17 cellular contexts compared by ENCODE assay signal in genomic region chr1:204961765-204962419, GRCh38.
DNase-seq lines count a peak whose midpoint lies in the region; ATAC-seq and TF ChIP-seq lines count a peak whose summit lies in the region.
"Had no signal": no experiment of that assay in that cellular context is flagged by ENCODE, and none has a peak within 500 bp of the region (broad histone marks: within the 10 kb centered on the region; RNA-seq: fewer than 3 reads in every experiment).

No MANE protein-coding gene starts in this region.

- CTCF ChIA-PET in HEK293T (lab: Yijun Ruan, JAX), result interaction anchor here (1.0 kb wide), 2 partner anchors 11 to 27 kb away, joined by 3 read pairs; no protein-coding TSS in a partner anchor

- H3K27ac ChIP-seq in H9 (ENCODE audit: insufficient read length, low read depth, low read length) (no peak overlapping the region), endodermal cell (ENCODE audit: low read depth, low read length) (peak overlapping the region; percentile 41)
- H3K27ac ChIP-seq: foreskin keratinocyte, right lobe of liver, SK-N-MC had no signal

- no peak overlapping the region for H2AK5ac ChIP-seq in H9 (ENCODE audit: insufficient read length, low read length)

- no CpG with 5 or more reads among the region's 8 CpGs for WGBS in H9 (ENCODE audit: extremely low coverage, insufficient read length, low lambda C conversion rate)
- WGBS in endodermal cell (ENCODE audit: insufficient coverage in 1 of 2, insufficient read length in 1 of 2), 2 experiments, result 80 to 90% methylated on average over 8 of the region's 8 CpGs

- no peaks in the 10 kb centered on the region for H3K27me3 Mint-ChIP-seq in H9 (ENCODE audit: low read depth)
- no peaks in the 10 kb centered on the region for H3K27me3 Mint-ChIP-seq in endodermal cell (ENCODE audit: insufficient read depth)
- H3K27me3 Mint-ChIP-seq in nephron (ENCODE audit: low read depth), result peaks cover 36% of the 10 kb centered on the region

- POLR2A ChIA-PET in HEK293T (lab: Yijun Ruan, JAX), result no interaction called here

- H3K4me3 Mint-ChIP-seq in H9, result no peak overlapping the region; a peak in 1 of 5 replicates
- H3K4me3 Mint-ChIP-seq in endodermal cell, result no peak overlapping the region
- no peak overlapping the region for H3K4me3 Mint-ChIP-seq in nephron
- H3K4me3 Mint-ChIP-seq: activated CD4-positive, alpha-beta memory T cell treated with anti-CD3 and anti-CD28 coated beads for 36 hours; activated T-helper 1 cell treated with anti-CD3 and anti-CD28 coated beads, Interleukin-12 subunit alpha, Interleukin-12 subunit beta, Interleukin-2, Interleukin-4 antibody, amounts not matched to agents 30 ng/mL and 10 ng/mL and 1 ng/mL, durations not matched to agents 14 hours and 24 hours and 36 hours; central memory CD8-positive, alpha-beta T cell had no signal

- H3K14ac ChIP-seq in H9 (ENCODE audit: insufficient read depth, low read length), result no peak overlapping the region; the same call in 1 of the 2 replicates

- H4K20me1 ChIP-seq in H9 (ENCODE audit: control insufficient read depth, insufficient read depth, insufficient read length), result no peaks in the 10 kb centered on the region

- H2BK20ac ChIP-seq in H9 (ENCODE audit: low read depth, low read length, poor library complexity, severe bottlenecking), result no peak overlapping the region

- no peak overlapping the region for H2BK5ac ChIP-seq in H9 (ENCODE audit: insufficient read length, low read length)

- H3K9me3 ChIP-seq in H9 (ENCODE audit: control insufficient read depth, low read depth, low read length) (no peaks in the 10 kb centered on the region), endodermal cell (ENCODE audit: control insufficient read depth, low read length) (no peaks in the 10 kb centered on the region)
- H3K9me3 ChIP-seq: right lobe of liver had no signal

- H3K27ac Mint-ChIP-seq in H9 (no peak overlapping the region), endodermal cell (no peak overlapping the region), nephron (no peak overlapping the region)
- H3K27ac Mint-ChIP-seq: activated CD4-positive, alpha-beta memory T cell treated with anti-CD3 and anti-CD28 coated beads for 36 hours; activated T-helper 1 cell treated with anti-CD3 and anti-CD28 coated beads, Interleukin-12 subunit alpha, Interleukin-12 subunit beta, Interleukin-2, Interleukin-4 antibody, amounts not matched to agents 30 ng/mL and 10 ng/mL and 1 ng/mL, durations not matched to agents 14 hours and 24 hours and 36 hours had no signal

- no peak overlapping the region for H2BK12ac ChIP-seq in H9 (ENCODE audit: insufficient read length, low read depth, low read length)

- H3K27me3 ChIP-seq in H9 (ENCODE audit: insufficient read depth, low read length) (no peaks in the 10 kb centered on the region; the same call in 1 of the 2 replicates), endodermal cell (ENCODE audit: control insufficient read depth, insufficient read depth, low read length, poor library complexity, severe bottlenecking) (no peaks in the 10 kb centered on the region)
- H3K27me3 ChIP-seq: right lobe of liver had no signal

- H4K91ac ChIP-seq in H9 (ENCODE audit: insufficient read length, low read depth, low read length), result no peak overlapping the region

- no peak overlapping the region for H2AFZ ChIP-seq in H9 (ENCODE audit: low read length)

- TF ChIP-seq CTCF in H9 (conservative IDR thresholded peaks at IDR 0.05), result peak; percentile 52
- TF ChIP-seq CTCF in endodermal cell (conservative IDR thresholded peaks at IDR 0.05), result peak; percentile 65
- peak in 2 of 3 experiments; percentile 14 to 31 for TF ChIP-seq CTCF in nephron (IDR thresholded peaks at IDR 0.05; ENCODE audit: unreplicated experiment in 3 of 3)
- no peak for TF ChIP-seq CTCF in foreskin fibroblast (IDR thresholded peaks at IDR 0.05; ENCODE audit: low read depth, low read length)

- no peak overlapping the region for H3K18ac ChIP-seq in H9 (ENCODE audit: insufficient read length, low read depth, low read length)

- no peak overlapping the region for H3K4me2 ChIP-seq in H9 (ENCODE audit: insufficient read depth, insufficient read length, low read length)

- H4K8ac ChIP-seq in H9 (replicated peaks; ENCODE audit: insufficient read length, low read depth, low read length), result no peak overlapping the region

- H3K4me1 Mint-ChIP-seq in H9, result peaks cover 10 to 12% of the 10 kb centered on the region in 2 experiments
- peaks cover 25% of the 10 kb centered on the region for H3K4me1 Mint-ChIP-seq in endodermal cell
- no peaks in the 10 kb centered on the region for H3K4me1 Mint-ChIP-seq in nephron
- H3K4me1 Mint-ChIP-seq: central memory CD8-positive, alpha-beta T cell had no signal

- H4K5ac ChIP-seq in H9 (ENCODE audit: insufficient read length, low read depth, low read length), result no peak overlapping the region

- peaks cover 96% of the 10 kb centered on the region for H3K36me3 ChIP-seq in endodermal cell (ENCODE audit: control insufficient read depth, insufficient read depth, low read length)
- H3K36me3 ChIP-seq: right lobe of liver had no signal

- no peak for ATAC-seq in stimulated activated naive CD8-positive, alpha-beta T cell treated with anti-CD3 and anti-CD28 coated beads, Interleukin-15, Interleukin-2, amounts not matched to agents 100 U/mL and 50 U/mL, for 24 hours
- ATAC-seq: foreskin keratinocyte had no signal

- no peak overlapping the region for H2BK15ac ChIP-seq in H9 (ENCODE audit: low read depth, low read length)

- H3K36me3 Mint-ChIP-seq in H9 (ENCODE audit: insufficient read depth in 1 of 3, low read depth in 3 of 3) (peaks cover 0 to 6% (median 0%) of the 10 kb centered on the region in 3 experiments; a peak in 1 of 7 replicates), endodermal cell (ENCODE audit: low read depth) (peaks cover 17% of the 10 kb centered on the region), nephron (ENCODE audit: low read depth) (no peaks in the 10 kb centered on the region)
- H3K36me3 Mint-ChIP-seq: activated CD4-positive, alpha-beta memory T cell treated with anti-CD3 and anti-CD28 coated beads for 36 hours; CD14-positive monocyte had no signal

- H3K23me2 ChIP-seq in H9 (ENCODE audit: insufficient read length, low read depth, low read length, poor library complexity, severe bottlenecking), result no peaks in the 10 kb centered on the region

- no peaks in the 10 kb centered on the region for H3K79me2 ChIP-seq in H9 (ENCODE audit: insufficient read depth, low read length)

- no peak overlapping the region for H3K4me3 ChIP-seq in endodermal cell (ENCODE audit: low read length)
- H3K4me3 ChIP-seq in foreskin fibroblast (ENCODE audit: low read depth in 1 of 2, low read length in 2 of 2), result no peak overlapping the region
- H3K4me3 ChIP-seq: right lobe of liver, SK-N-MC had no signal

- H3K23ac ChIP-seq in H9 (ENCODE audit: insufficient read length, low read depth, low read length), result no peak overlapping the region

- no peaks in the 10 kb centered on the region for H3K9me3 Mint-ChIP-seq in H9
- H3K9me3 Mint-ChIP-seq in endodermal cell, result no peaks in the 10 kb centered on the region
- no peaks in the 10 kb centered on the region for H3K9me3 Mint-ChIP-seq in nephron
- H3K9me3 Mint-ChIP-seq: activated CD4-positive, alpha-beta memory T cell treated with anti-CD3 and anti-CD28 coated beads for 36 hours; activated T-helper 1 cell treated with anti-CD3 and anti-CD28 coated beads, Interleukin-12 subunit alpha, Interleukin-12 subunit beta, Interleukin-2, Interleukin-4 antibody, amounts not matched to agents 30 ng/mL and 10 ng/mL and 1 ng/mL, durations not matched to agents 14 hours and 24 hours and 36 hours; central memory CD8-positive, alpha-beta T cell had no signal

- H3T11ph ChIP-seq in H9 (ENCODE audit: low read length), result no peak overlapping the region

- no peak for DNase-seq in H9
- DNase-seq in NCI-H2107 (lab: John Stamatoyannopoulos, UW), result peak; percentile 15
- no peak for DNase-seq in endodermal cell
- DNase-seq in foreskin fibroblast, result no peak
- no peak for DNase-seq in stimulated activated naive CD8-positive, alpha-beta T cell treated with anti-CD3 and anti-CD28 coated beads, Interleukin-15, Interleukin-2, amounts not matched to agents 100 U/mL and 50 U/mL, for 24 hours
- DNase-seq in HEK293T (ENCODE audit: extremely low spot score), result no peak
- DNase-seq: activated CD4-positive, alpha-beta memory T cell treated with anti-CD3 and anti-CD28 coated beads for 36 hours; DMS79 treated with DMSO at 0.1 percent for 48 hours; foreskin keratinocyte; mammary epithelial cell; MM.1S; right lobe of liver had no signal

- no peak overlapping the region for H2BK120ac ChIP-seq in H9 (ENCODE audit: low read depth, low read length, poor library complexity, severe bottlenecking)

- no peaks in the 10 kb centered on the region for H3K79me1 ChIP-seq in H9 (ENCODE audit: insufficient read depth, low read depth, low read length, poor library complexity, severe bottlenecking)

- H3K4me1 ChIP-seq in H9 (ENCODE audit: insufficient read depth, low read length) (no peaks in the 10 kb centered on the region; the same call in 1 of the 2 replicates), endodermal cell (ENCODE audit: control insufficient read depth, insufficient read depth, low read length) (peaks cover 7% of the 10 kb centered on the region)
- H3K4me1 ChIP-seq: foreskin keratinocyte, right lobe of liver had no signal

- no peak overlapping the region for H3K9ac ChIP-seq in H9 (ENCODE audit: extremely low read depth, insufficient read length, low read length)
- H3K9ac ChIP-seq in endodermal cell (ENCODE audit: extremely low read depth, low read length, poor library complexity, severe bottlenecking), result no peak overlapping the region

- no peak overlapping the region for H3K56ac ChIP-seq in H9 (ENCODE audit: insufficient read length, low read depth, low read length)

- no peak overlapping the region for H3K4ac ChIP-seq in H9 (ENCODE audit: low read depth, low read length)

TF ChIP-seq in HEK293T, 16 proteins besides CTCF, POLR2A, EP300 and RAD21 (continues in another document):
- TF ChIP-seq BHLHE40 (IDR thresholded peaks at IDR 0.05; ENCODE audit: borderline replicate concordance), result no peak
- TF ChIP-seq ELF4 (IDR thresholded peaks at IDR 0.05), result no peak
- TF ChIP-seq HDGF (IDR thresholded peaks at IDR 0.05; ENCODE audit: borderline replicate concordance), result no peak
- TF ChIP-seq SUZ12 (IDR thresholded peaks at IDR 0.05), result no peak
- TF ChIP-seq PKNOX1 (IDR thresholded peaks at IDR 0.05), result no peak
- TF ChIP-seq FOXM1 (IDR thresholded peaks at IDR 0.05; ENCODE audit: borderline replicate concordance), result no peak
- TF ChIP-seq FOXK2 (IDR thresholded peaks at IDR 0.05), result no peak
- TF ChIP-seq ARNT (IDR thresholded peaks at IDR 0.05), result no peak
- no peak for TF ChIP-seq ZNF384 (IDR thresholded peaks at IDR 0.05)
